8 cellular contexts compared by ENCODE assay signal in the genomic region with DNA sequence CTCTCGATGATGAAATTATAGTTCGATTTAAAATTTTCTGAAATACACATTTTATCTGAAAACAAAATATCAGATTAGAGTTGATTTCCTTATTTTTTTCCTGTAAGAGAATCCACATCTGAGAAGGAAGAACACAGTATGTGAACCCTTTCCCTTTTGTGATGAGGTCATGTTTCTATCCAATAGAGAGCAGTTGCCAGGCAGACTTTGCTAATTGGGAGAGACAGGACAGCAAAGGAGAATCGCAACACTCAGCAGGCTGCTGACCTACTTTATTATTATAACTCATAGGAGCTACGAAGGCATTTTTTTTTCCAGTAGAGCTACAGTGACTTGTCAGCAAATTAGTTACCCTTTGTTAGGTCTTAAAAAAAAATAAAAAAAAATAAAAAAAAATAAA.
A peak's percentile ranks its signal among the peaks of the same experiment; 100 is the strongest.
DNase-seq lines count a peak whose midpoint lies in the region; ATAC-seq and TF ChIP-seq lines count a peak whose summit lies in the region.

No MANE protein-coding gene starts in this region.

- H3K27me3 Mint-ChIP-seq in mesothelial cell of epicardium (ENCODE audit: low read depth): no peaks in the 10 kb centered on the region

- H3K9me3 Mint-ChIP-seq in mesothelial cell of epicardium: no peaks in the 10 kb centered on the region

- H3K36me3 ChIP-seq in endocrine pancreas (ENCODE audit: control insufficient read depth, insufficient read depth, low read length): no peaks in the 10 kb centered on the region

- no peak for ATAC-seq in GM21737 (IDR thresholded peaks at IDR 0.05; ENCODE audit: unreplicated experiment)

- no peaks in the 10 kb centered on the region for H3K27me3 ChIP-seq in endocrine pancreas (ENCODE audit: control insufficient read depth, insufficient read depth, low read length)

- H3K4me3 ChIP-seq in endocrine pancreas (ENCODE audit: control insufficient read depth, insufficient read depth, low read length): peak overlapping the region; percentile 45

- peak; percentile 17 for DNase-seq in NCI-H146 (lab: John Stamatoyannopoulos, UW)
- no peak for DNase-seq in NCI-H146 treated with DMSO at 0.1 percent for 48 hours (lab: John Stamatoyannopoulos, UW; ENCODE audit: unreplicated experiment)
- DNase-seq in NCI-H1930 (lab: John Stamatoyannopoulos, UW): peak; percentile 7 to 32
- peak; percentile 0 for DNase-seq in pulmonary artery endothelial cell (ENCODE audit: low read depth, low spot score)
- no peak for DNase-seq in activated CD4-positive, alpha-beta T cell treated with anti-CD3 and anti-CD28 coated beads for 48 hours
- no peak for DNase-seq in mesothelial cell of epicardium (ENCODE audit: low spot score in 2 of 2, unreplicated experiment in 2 of 2)

- H3K9me3 ChIP-seq in endocrine pancreas (ENCODE audit: control insufficient read depth, low read length): no peaks in the 10 kb centered on the region

- no peak overlapping the region for H3K27ac Mint-ChIP-seq in mesothelial cell of epicardium

- H3K4me1 ChIP-seq in endocrine pancreas (ENCODE audit: control insufficient read depth, insufficient read depth, low read length): no peaks in the 10 kb centered on the region

- H3K4me3 Mint-ChIP-seq in mesothelial cell of epicardium: no peak overlapping the region

- H3K36me3 Mint-ChIP-seq in mesothelial cell of epicardium: no peaks in the 10 kb centered on the region

- no peak overlapping the region for H3K9ac ChIP-seq in endocrine pancreas (ENCODE audit: control insufficient read depth, insufficient read depth, low read length)

- TF ChIP-seq CTCF in mesothelial cell of epicardium (IDR thresholded peaks at IDR 0.05; ENCODE audit: unreplicated experiment): no peak

- peaks cover 4% of the 10 kb centered on the region for H3K4me1 Mint-ChIP-seq in mesothelial cell of epicardium

Comparison
In these comparisons a context has a peak if more than half of its experiments do, and no peak if none do; other contexts are left out.
1. DNase-seq: peak in NCI-H146 (single experiment), NCI-H1930 (2 of 2) and pulmonary artery endothelial cell (single experiment); none in NCI-H146 treated with DMSO at 0.1 percent for 48 hours (single experiment), activated CD4-positive, alpha-beta T cell treated with anti-CD3 and anti-CD28 coated beads for 48 hours (single experiment) and mesothelial cell of epicardium (0 of 2).